8 cellular contexts compared by ENCODE assay signal in genomic region chr18:34977787-34978532, GRCh38.
DNase-seq lines count a peak whose midpoint lies in the region; ATAC-seq and TF ChIP-seq lines count a peak whose summit lies in the region.

No MANE protein-coding gene starts in this region.

- no peaks in the 10 kb centered on the region for H3K36me3 ChIP-seq in suprapubic skin

- H3K4me3 Mint-ChIP-seq in activated T-helper 1 cell treated with anti-CD3 and anti-CD28 coated beads, Interleukin-12 subunit alpha, Interleukin-12 subunit beta, Interleukin-2, Interleukin-4 antibody, amounts not matched to agents 30 ng/mL and 10 ng/mL and 1 ng/mL, durations not matched to agents 14 hours and 24 hours and 36 hours = peak overlapping the region; percentile 78
- peak overlapping the region; percentile 97 for H3K4me3 Mint-ChIP-seq in natural killer cell treated with Interleukin-12 subunit alpha and Interleukin-12 subunit beta and Interleukin-15 and Interleukin-18, amount 100 ng/mL, for 72 hours

- intact Hi-C loops in activated T-helper 1 cell treated with anti-CD3 and anti-CD28 coated beads, Interleukin-12 subunit alpha, Interleukin-12 subunit beta, Interleukin-2, Interleukin-4 antibody, amounts not matched to agents 30 ng/mL and 10 ng/mL and 1 ng/mL, durations not matched to agents 14 hours and 24 hours and 36 hours (cut with micrococcal nuclease) = loop anchor here (2.0 to 10.0 kb wide), 8 partner anchors 49 to 1151 kb away; partner anchors contain the start of genes ELP2, INO80C, RMP24 and SLC39A6

- peak overlapping the region; percentile 75 for H3K27ac ChIP-seq in suprapubic skin

- H3K9me3 ChIP-seq in suprapubic skin = no peaks in the 10 kb centered on the region

- H3K27me3 Mint-ChIP-seq in activated T-helper 1 cell treated with anti-CD3 and anti-CD28 coated beads, Interleukin-12 subunit alpha, Interleukin-12 subunit beta, Interleukin-2, Interleukin-4 antibody, amounts not matched to agents 30 ng/mL and 10 ng/mL and 1 ng/mL, durations not matched to agents 14 hours and 24 hours and 36 hours (ENCODE audit: insufficient read depth) = peaks cover 34% of the 10 kb centered on the region
- peaks cover 11 to 30% of the 10 kb centered on the region in 2 donors for H3K27me3 Mint-ChIP-seq in natural killer cell treated with Interleukin-12 subunit alpha and Interleukin-12 subunit beta and Interleukin-15 and Interleukin-18, amount 100 ng/mL, for 72 hours

- peaks cover 5% of the 10 kb centered on the region for H3K27me3 ChIP-seq in suprapubic skin

- WGBS in suprapubic skin = under 1% methylated on average over 33 of the region's 39 CpGs

- H3K4me3 ChIP-seq in fibroblast of mammary gland (ENCODE audit: control insufficient read depth, low read depth, low read length) (peak overlapping the region; percentile 67), suprapubic skin (peak overlapping the region; percentile 80)

- H3K27ac Mint-ChIP-seq in activated T-helper 1 cell treated with anti-CD3 and anti-CD28 coated beads, Interleukin-12 subunit alpha, Interleukin-12 subunit beta, Interleukin-2, Interleukin-4 antibody, amounts not matched to agents 30 ng/mL and 10 ng/mL and 1 ng/mL, durations not matched to agents 14 hours and 24 hours and 36 hours = peak overlapping the region; percentile 78
- H3K27ac Mint-ChIP-seq in natural killer cell treated with Interleukin-12 subunit alpha and Interleukin-12 subunit beta and Interleukin-15 and Interleukin-18, amount 100 ng/mL, for 72 hours = peak overlapping the region; percentile 74 to 80

- peak; percentile 39 for ATAC-seq in HG02798 (IDR thresholded peaks at IDR 0.05; ENCODE audit: poor library complexity, unreplicated experiment)
- ATAC-seq in natural killer cell treated with Interleukin-12 subunit alpha and Interleukin-12 subunit beta and Interleukin-15 and Interleukin-18, amount 100 ng/mL, for 72 hours = peak; percentile 65 to 70
- ATAC-seq in HG03039 (IDR thresholded peaks at IDR 0.05; ENCODE audit: unreplicated experiment) = no peak

- no peak for TF ChIP-seq POLR2A in suprapubic skin (IDR thresholded peaks at IDR 0.05)

- TF ChIP-seq EP300 in suprapubic skin (IDR thresholded peaks at IDR 0.05) = no peak

- peak; percentile 27 for DNase-seq in GM10266 (ENCODE audit: extremely low spot score)
- DNase-seq in NCI-H748 (lab: John Stamatoyannopoulos, UW; ENCODE audit: unreplicated experiment) = peak; percentile 79
- DNase-seq in activated T-helper 1 cell treated with anti-CD3 and anti-CD28 coated beads, Interleukin-12 subunit alpha, Interleukin-12 subunit beta, Interleukin-2, Interleukin-4 antibody, amounts not matched to agents 30 ng/mL and 10 ng/mL and 1 ng/mL, durations not matched to agents 14 hours and 24 hours and 36 hours (ENCODE audit: low spot score) = no peak
- DNase-seq in fibroblast of mammary gland (ENCODE audit: low read depth) = no peak
- peak; percentile 79 for DNase-seq in natural killer cell treated with Interleukin-12 subunit alpha and Interleukin-12 subunit beta and Interleukin-15 and Interleukin-18, amount 100 ng/mL, for 72 hours (ENCODE audit: low spot score)
- DNase-seq in suprapubic skin (ENCODE audit: low spot score in 2 of 2) = peak; percentile 76 to 84

- H3K9me3 Mint-ChIP-seq in activated T-helper 1 cell treated with anti-CD3 and anti-CD28 coated beads, Interleukin-12 subunit alpha, Interleukin-12 subunit beta, Interleukin-2, Interleukin-4 antibody, amounts not matched to agents 30 ng/mL and 10 ng/mL and 1 ng/mL, durations not matched to agents 14 hours and 24 hours and 36 hours = peaks cover 4% of the 10 kb centered on the region
- H3K9me3 Mint-ChIP-seq in natural killer cell treated with Interleukin-12 subunit alpha and Interleukin-12 subunit beta and Interleukin-15 and Interleukin-18, amount 100 ng/mL, for 72 hours = no peaks in the 10 kb centered on the region

- peaks cover 25% of the 10 kb centered on the region for H3K4me1 Mint-ChIP-seq in activated T-helper 1 cell treated with anti-CD3 and anti-CD28 coated beads, Interleukin-12 subunit alpha, Interleukin-12 subunit beta, Interleukin-2, Interleukin-4 antibody, amounts not matched to agents 30 ng/mL and 10 ng/mL and 1 ng/mL, durations not matched to agents 14 hours and 24 hours and 36 hours (ENCODE audit: low read depth)
- H3K4me1 Mint-ChIP-seq in natural killer cell treated with Interleukin-12 subunit alpha and Interleukin-12 subunit beta and Interleukin-15 and Interleukin-18, amount 100 ng/mL, for 72 hours (ENCODE audit: low read depth in 2 of 2) = peaks cover 29 to 33% of the 10 kb centered on the region in 2 donors

- TF ChIP-seq CTCF in GM10266 (IDR thresholded peaks at IDR 0.05; ENCODE audit: control insufficient read depth, insufficient read depth, low read depth, missing control alignments) (no peak), fibroblast of mammary gland (conservative IDR thresholded peaks at IDR 0.05; ENCODE audit: control insufficient read depth, insufficient read depth, low read depth, low read length) (no peak), suprapubic skin (IDR thresholded peaks at IDR 0.05) (no peak)

- peaks cover 1% of the 10 kb centered on the region for H3K36me3 Mint-ChIP-seq in activated T-helper 1 cell treated with anti-CD3 and anti-CD28 coated beads, Interleukin-12 subunit alpha, Interleukin-12 subunit beta, Interleukin-2, Interleukin-4 antibody, amounts not matched to agents 30 ng/mL and 10 ng/mL and 1 ng/mL, durations not matched to agents 14 hours and 24 hours and 36 hours (ENCODE audit: low read depth)
- H3K36me3 Mint-ChIP-seq in natural killer cell treated with Interleukin-12 subunit alpha and Interleukin-12 subunit beta and Interleukin-15 and Interleukin-18, amount 100 ng/mL, for 72 hours = no peaks in the 10 kb centered on the region

- peaks cover 35% of the 10 kb centered on the region for H3K4me1 ChIP-seq in suprapubic skin

Comparison
In these comparisons a context has a peak if more than half of its experiments do, and no peak if none do; other contexts are left out.
1. DNase-seq: peak in GM10266 (single experiment), NCI-H748 (single experiment), natural killer cell treated with Interleukin-12 subunit alpha and Interleukin-12 subunit beta and Interleukin-15 and Interleukin-18, amount 100 ng/mL, for 72 hours (single experiment) and suprapubic skin (2 of 2); none in activated T-helper 1 cell treated with anti-CD3 and anti-CD28 coated beads, Interleukin-12 subunit alpha, Interleukin-12 subunit beta, Interleukin-2, Interleukin-4 antibody, amounts not matched to agents 30 ng/mL and 10 ng/mL and 1 ng/mL, durations not matched to agents 14 hours and 24 hours and 36 hours (single experiment) and fibroblast of mammary gland (single experiment).